In genomic region chr9:16796304-16796825, GRCh38 we compare ENCODE assay signal across 20 cellular contexts.
DNase-seq lines count a peak whose midpoint lies in the region; ATAC-seq, FAIRE-seq and TF ChIP-seq lines count a peak whose summit lies in the region.
"Had no signal": no experiment of that assay in that cellular context is flagged by ENCODE, and none has a peak within 500 bp of the region (broad histone marks: within the 10 kb centered on the region; RNA-seq: fewer than 3 reads in every experiment).

No MANE protein-coding gene starts in this region.

- BruUV-seq in HepG2 (replicated peaks; lab: Mats Ljungman, UMichigan) (no TSS peak), endothelial cell of umbilical vein (replicated peaks; lab: Mats Ljungman, UMichigan) (no TSS peak)

- H4K20me1 ChIP-seq in HepG2 (ENCODE audit: insufficient read depth, low read length), result no peaks in the 10 kb centered on the region
- no peaks in the 10 kb centered on the region for H4K20me1 ChIP-seq in endothelial cell of umbilical vein (replicated peaks; ENCODE audit: control insufficient read depth, extremely low read depth, insufficient read depth, low read length)
- H4K20me1 ChIP-seq in smooth muscle cell (ENCODE audit: low read depth), result no peaks in the 10 kb centered on the region
- H4K20me1 ChIP-seq: BLaER1 had no signal

- H3K4me2 ChIP-seq in HepG2 (ENCODE audit: low read depth, low read length) (no peak overlapping the region), endothelial cell of umbilical vein (ENCODE audit: insufficient read depth, low read length) (no peak overlapping the region), smooth muscle cell (peak overlapping the region; percentile 75)
- H3K4me2 ChIP-seq: BLaER1, KMS-11 had no signal

- H3K27me3 ChIP-seq in HepG2 (ENCODE audit: control insufficient read depth in 1 of 2, insufficient read depth in 2 of 2, low read length in 2 of 2) (no peaks in the 10 kb centered on the region), right lobe of liver (no peaks in the 10 kb centered on the region), endothelial cell of umbilical vein (ENCODE audit: control insufficient read depth in 2 of 2, insufficient read depth in 2 of 2, low read length in 2 of 2) (no peaks in the 10 kb centered on the region), smooth muscle cell (ENCODE audit: low read depth) (no peaks in the 10 kb centered on the region)
- H3K27me3 ChIP-seq: BLaER1 had no signal

- no peak for TF ChIP-seq RAD21 in HepG2 (CRISPR knock-in tag; IDR thresholded peaks at IDR 0.05)

- H3K36me3 Mint-ChIP-seq in HFFc6 (ENCODE audit: low read depth), result peaks cover 7% of the 10 kb centered on the region; the same call in 1 of the 2 replicates
- H3K36me3 Mint-ChIP-seq: CD14-positive monocyte; CD4-positive, alpha-beta memory T cell had no signal

- 10% methylated on average over 5 of the region's 5 CpGs for WGBS in HepG2 (ENCODE audit: low lambda C conversion rate)
- WGBS in right lobe of liver (ENCODE audit: insufficient coverage, low coverage, low lambda C conversion rate, missing lambda C conversion rate), result 53% methylated on average over 3 of the region's 5 CpGs
- 89% methylated on average over 5 of the region's 5 CpGs for WGBS in smooth muscle cell (ENCODE audit: low lambda C conversion rate)

- no peak overlapping the region for H3K4me3 ChIP-seq in HepG2 (replicated peaks in 1 of 3; ENCODE audit: insufficient read depth in 1 of 3, low read depth in 2 of 3, low read length in 3 of 3)
- H3K4me3 ChIP-seq in right lobe of liver, result no peak overlapping the region
- no peak overlapping the region for H3K4me3 ChIP-seq in endothelial cell of umbilical vein (replicated peaks in 1 of 3; ENCODE audit: insufficient read depth in 1 of 3, low read depth in 1 of 3, low read length in 3 of 3)
- H3K4me3 ChIP-seq in smooth muscle cell, result no peak overlapping the region
- H3K4me3 ChIP-seq: BLaER1, GM12878, HAP-1 had no signal

- intact Hi-C loops in HepG2 (cut with micrococcal nuclease; ENCODE audit: unreplicated experiment), result no loop called here
- intact Hi-C loops in right lobe of liver (cut with DNase I), result no loop called here
- intact Hi-C loops in endothelial cell of umbilical vein (cut with micrococcal nuclease), result no loop called here

- no peaks in the 10 kb centered on the region for H3K9me1 ChIP-seq in endothelial cell of umbilical vein (replicated peaks; ENCODE audit: control insufficient read depth, extremely low read depth, insufficient read depth, low read length)

- no peaks in the 10 kb centered on the region for H3K4me1 ChIP-seq in HepG2 (ENCODE audit: insufficient read depth, low read length)
- no peaks in the 10 kb centered on the region for H3K4me1 ChIP-seq in right lobe of liver
- H3K4me1 ChIP-seq in endothelial cell of umbilical vein (ENCODE audit: control insufficient read depth, extremely low read depth, insufficient read depth, low read length), result peaks cover 8% of the 10 kb centered on the region
- peaks cover 8% of the 10 kb centered on the region for H3K4me1 ChIP-seq in smooth muscle cell (ENCODE audit: low read depth)
- H3K4me1 ChIP-seq: BLaER1, HAP-1 had no signal

- ATAC-seq in HepG2, result no peak
- no peak for ATAC-seq in right lobe of liver
- no peak for ATAC-seq in HG03045 (IDR thresholded peaks at IDR 0.05; ENCODE audit: unreplicated experiment)
- ATAC-seq: GM12878 had no signal

- peak overlapping the region; percentile 91 for H3K27ac Mint-ChIP-seq in HFFc6
- H3K27ac Mint-ChIP-seq: CD14-positive monocyte; CD4-positive, alpha-beta memory T cell had no signal

- H3K9me3 ChIP-seq in HepG2 (ENCODE audit: low read length), result no peaks in the 10 kb centered on the region
- H3K9me3 ChIP-seq in right lobe of liver, result no peaks in the 10 kb centered on the region
- no peaks in the 10 kb centered on the region for H3K9me3 ChIP-seq in endothelial cell of umbilical vein (replicated peaks; ENCODE audit: control insufficient read depth, insufficient read depth, low read length)
- H3K9me3 ChIP-seq in smooth muscle cell (replicated peaks; ENCODE audit: low read depth), result no peaks in the 10 kb centered on the region
- H3K9me3 ChIP-seq: HAP-1 had no signal

- H3K36me3 ChIP-seq in HepG2 (replicated peaks in 1 of 2; ENCODE audit: control insufficient read depth in 1 of 2, insufficient read depth in 2 of 2, low read length in 2 of 2) (no peaks in the 10 kb centered on the region), right lobe of liver (no peaks in the 10 kb centered on the region), endothelial cell of umbilical vein (ENCODE audit: control insufficient read depth in 2 of 2, extremely low read depth in 1 of 2, insufficient read depth in 2 of 2, low read length in 2 of 2) (no peaks in the 10 kb centered on the region), smooth muscle cell (ENCODE audit: low read depth) (no peaks in the 10 kb centered on the region)
- H3K36me3 ChIP-seq: BLaER1, HAP-1 had no signal

- H3K79me2 ChIP-seq in HepG2 (ENCODE audit: insufficient read depth, low read length) (no peaks in the 10 kb centered on the region), endothelial cell of umbilical vein (ENCODE audit: control insufficient read depth, insufficient read depth, low read length) (no peaks in the 10 kb centered on the region), smooth muscle cell (ENCODE audit: low read depth) (peaks cover 3% of the 10 kb centered on the region)

- no peaks in the 10 kb centered on the region for H3K9me3 Mint-ChIP-seq in HFFc6

- no peak for TF ChIP-seq CTCF in HepG2 (CRISPR knock-in tag; IDR thresholded peaks at IDR 0.05)
- no peak for TF ChIP-seq CTCF in right lobe of liver (IDR thresholded peaks at IDR 0.05)
- no peak for TF ChIP-seq CTCF in HFFc6 (IDR thresholded peaks at IDR 0.05)
- TF ChIP-seq CTCF in endothelial cell of umbilical vein (IDR thresholded peaks at IDR 0.05; ENCODE audit: extremely low read depth in 1 of 2, insufficient read depth in 1 of 2, low read depth in 1 of 2, low read length in 2 of 2), result no peak
- no peak for TF ChIP-seq CTCF in smooth muscle cell (IDR thresholded peaks at IDR 0.05; ENCODE audit: borderline replicate concordance, insufficient read depth, poor library complexity, severe bottlenecking)

- H3K4me3 Mint-ChIP-seq in HFFc6, result no peak overlapping the region
- H3K4me3 Mint-ChIP-seq: CD14-positive monocyte; CD4-positive, alpha-beta memory T cell had no signal

- H3K27ac ChIP-seq in HepG2 (ENCODE audit: extremely low read length, insufficient read depth, low read length) (no peak overlapping the region), right lobe of liver (no peak overlapping the region), endothelial cell of umbilical vein (ENCODE audit: insufficient read depth, low read depth, low read length) (no peak overlapping the region), smooth muscle cell (ENCODE audit: low read depth) (peak overlapping the region; percentile 87)
- H3K27ac ChIP-seq: BLaER1, KMS-11 had no signal

- peaks cover 14% of the 10 kb centered on the region for H3F3A ChIP-seq in smooth muscle cell (ENCODE audit: low read depth)

- DNase-seq in HepG2 (ENCODE audit: low spot score), result no peak
- DNase-seq in right lobe of liver, result no peak
- no peak for DNase-seq in HFFc6
- DNase-seq in endothelial cell of umbilical vein (ENCODE audit: low read depth, low spot score), result no peak
- no peak for DNase-seq in smooth muscle cell (lab: John Stamatoyannopoulos, UW; ENCODE audit: unreplicated experiment)
- DNase-seq in activated gamma-delta T cell treated with Interleukin-2 at 50 U/mL for 16 hours, result no peak
- no peak for DNase-seq in activated naive CD4-positive, alpha-beta T cell treated with anti-CD3 and anti-CD28 coated beads, Interleukin-2, amount 50 U/mL, for 16 hours
- DNase-seq: 8988T; Calu3; CD4-positive, alpha-beta memory T cell; DMS53; DND-41; EL had no signal

- no peaks in the 10 kb centered on the region; the same call in 1 of the 2 replicates for H3K27me3 Mint-ChIP-seq in HFFc6 (ENCODE audit: insufficient read depth)
- H3K27me3 Mint-ChIP-seq: CD4-positive, alpha-beta memory T cell had no signal

- POLR2A ChIA-PET in HepG2 (lab: Yijun Ruan, JAX) (no interaction called here), endothelial cell of umbilical vein (lab: Charles Lee) (no interaction called here)

- TF ChIP-seq EP300 in HepG2 (IDR thresholded peaks at IDR 0.05; ENCODE audit: low read depth in 2 of 2, low read length in 2 of 2) (no peak), HepG2 (CRISPR knock-in tag; IDR thresholded peaks at IDR 0.05; ENCODE audit: borderline replicate concordance) (no peak)

- dilution Hi-C loops in endothelial cell of umbilical vein (cut with MboI; ENCODE audit: extremely low pct_ligation_motif_present, low sequenced_read_pairs), result no loop called here

- H3K4me1 Mint-ChIP-seq in HFFc6 (ENCODE audit: low read depth), result peaks cover 59% of the 10 kb centered on the region
- H3K4me1 Mint-ChIP-seq: CD14-positive monocyte; CD4-positive, alpha-beta memory T cell had no signal

- CTCF ChIA-PET in HepG2 (lab: Yijun Ruan, JAX; ENCODE audit: low intra/inter-chr PET ratio, low total read pairs), result no interaction called here
- CTCF ChIA-PET in endothelial cell of umbilical vein (lab: Charles Lee), result interaction anchor here (0.7 to 1.5 kb wide), 2 partner anchors 8 to 557 kb away, joined by 3 to 7 read pairs; no protein-coding TSS in a partner anchor

- TF ChIP-seq POLR2A in HepG2 (IDR thresholded peaks at IDR 0.05; ENCODE audit: insufficient read depth in 1 of 2, low read depth in 2 of 2, low read length in 2 of 2), result no peak
- no peak for TF ChIP-seq POLR2A in right lobe of liver (IDR thresholded peaks at IDR 0.05)
- no peak for TF ChIP-seq POLR2A in endothelial cell of umbilical vein (IDR thresholded peaks at IDR 0.05; ENCODE audit: low read depth, low read length)

- H2AFZ ChIP-seq in HepG2 (ENCODE audit: low read length), result no peak overlapping the region
- H2AFZ ChIP-seq in endothelial cell of umbilical vein (ENCODE audit: low read depth, low read length), result no peak overlapping the region
- no peak overlapping the region for H2AFZ ChIP-seq in smooth muscle cell (ENCODE audit: low read depth)

- no peak for FAIRE-seq in HepG2 (lab: Jason Lieb, UNC)
- peak; percentile 72 for FAIRE-seq in endothelial cell of umbilical vein (lab: Jason Lieb, UNC)
- FAIRE-seq: GM12878, GM19239 had no signal

- H3K9ac ChIP-seq in HepG2 (ENCODE audit: insufficient read depth, low read depth, low read length) (no peak overlapping the region), endothelial cell of umbilical vein (replicated peaks; ENCODE audit: extremely low read depth, insufficient read depth, low read length) (no peak overlapping the region), smooth muscle cell (ENCODE audit: low read depth) (no peak overlapping the region)
- H3K9ac ChIP-seq: BLaER1, KMS-11 had no signal

- in situ Hi-C loops in HepG2 (cut with HindIII; ENCODE audit: extremely low pct_ligation_motif_present, low pct_unique_long_range_greater_than_20kb), result no loop called here

TF ChIP-seq in HepG2, 621 proteins besides CTCF, POLR2A, EP300 and RAD21 (continues in another document):
- TF ChIP-seq ZNF329 (CRISPR knock-in tag; IDR thresholded peaks at IDR 0.05; ENCODE audit: low read depth) (no peak), CBX1 (IDR thresholded peaks at IDR 0.05; ENCODE audit: low read depth) (no peak), SALL2 (CRISPR knock-in tag; IDR thresholded peaks at IDR 0.05) (no peak)

TF ChIP-seq in endothelial cell of umbilical vein, 7 proteins besides CTCF, POLR2A, EP300 and RAD21 (continues in another document):
- TF ChIP-seq FOS (IDR thresholded peaks at IDR 0.05; ENCODE audit: borderline replicate concordance, insufficient read depth, low read length) (no peak), MYC (IDR thresholded peaks at IDR 0.05; ENCODE audit: low read depth, low read length) (no peak)
